27 cellular contexts compared by ENCODE assay signal in genomic region chr10:43599333-43599732, GRCh38.
"Had no signal": no experiment of that assay in that cellular context is flagged by ENCODE, and none has a peak within 500 bp of the region (broad histone marks: within the 10 kb centered on the region; RNA-seq: fewer than 3 reads in every experiment).

No MANE protein-coding gene starts in this region.

- H3K27ac Mint-ChIP-seq: activated CD4-positive, alpha-beta memory T cell treated with anti-CD3 and anti-CD28 coated beads for 36 hours; activated CD4-positive, alpha-beta T cell treated with anti-CD3 and anti-CD28 coated beads, Interleukin-2, amount 10 ng/mL, durations not matched to agents 24 days and 14 days; activated naive CD4-positive, alpha-beta T cell treated with anti-CD3 and anti-CD28 coated beads, Interleukin-2, amount 10 ng/mL, durations not matched to agents 7 days and 5 days; activated naive CD8-positive, alpha-beta T cell treated with anti-CD3 and anti-CD28 coated beads, Interleukin-2, amount 10 ng/mL, durations not matched to agents 7 days and 5 days; activated T-cell treated with anti-CD3 and anti-CD28 coated beads, Interleukin-2, amount 50 U/mL, for 72 hours; activated T-helper 2 cell treated with anti-CD3 and anti-CD28 coated beads, Interferon-gamma antibody, Interleukin-2, Interleukin-4, amounts not matched to agents 10 μg/mL and 5 μg/mL and 100 μg/mL, durations not matched to agents 14 hours and 24 hours and 36 hours; T-helper 17 cell; WTC11 had no signal

- H3K4me3 Mint-ChIP-seq: activated CD4-positive, alpha-beta memory T cell treated with anti-CD3 and anti-CD28 coated beads for 36 hours; activated CD4-positive, alpha-beta T cell treated with anti-CD3 and anti-CD28 coated beads, Interleukin-2, amount 10 ng/mL, durations not matched to agents 24 days and 14 days; activated naive CD4-positive, alpha-beta T cell treated with anti-CD3 and anti-CD28 coated beads, Interleukin-2, amount 10 ng/mL, durations not matched to agents 7 days and 5 days; activated naive CD8-positive, alpha-beta T cell treated with anti-CD3 and anti-CD28 coated beads, Interleukin-2, amount 10 ng/mL, durations not matched to agents 7 days and 5 days; activated T-cell treated with anti-CD3 and anti-CD28 coated beads, Interleukin-2, amount 50 U/mL, for 72 hours; T-helper 17 cell; WTC11 had no signal

- H3K9me3 Mint-ChIP-seq: activated CD4-positive, alpha-beta memory T cell treated with anti-CD3 and anti-CD28 coated beads for 36 hours had no signal

- DNase-seq: activated CD4-positive, alpha-beta memory T cell treated with anti-CD3 and anti-CD28 coated beads for 36 hours; activated CD4-positive, alpha-beta T cell treated with anti-CD3 and anti-CD28 coated beads, Interleukin-2, amount 10 ng/mL, durations not matched to agents 24 days and 14 days; activated CD4-positive, CD25-positive, alpha-beta regulatory T cell treated with anti-CD3 and anti-CD28 coated beads, Interleukin-2, amount 50 U/mL, for 72 hours; activated CD8-positive, alpha-beta memory T cell treated with anti-CD3 and anti-CD28 coated beads for 24 hours; activated gamma-delta T cell treated with Interleukin-2 at 50 U/mL for 16 hours; activated naive CD4-positive, alpha-beta T cell treated with anti-CD3 and anti-CD28 coated beads, Interleukin-2, amount 10 ng/mL, durations not matched to agents 7 days and 5 days; activated naive CD8-positive, alpha-beta T cell treated with anti-CD3 and anti-CD28 coated beads, Interleukin-2, amount 10 ng/mL, durations not matched to agents 7 days and 5 days; activated T-cell treated with anti-CD3 and anti-CD28 coated beads for 4 hours; activated T-cell treated with anti-CD3 and anti-CD28 coated beads, Interleukin-2, amount 50 U/mL, for 72 hours; adrenal gland; anterior cingulate cortex; cerebellar nuclear complex; NCI-H1092; NCI-H1417; NCI-H1694; NCI-H2029; NCI-H2107; NCI-H2171 treated with DMSO at 0.1 percent for 48 hours; NCI-H226; NCI-H526; NCI-H774; PC-3; SHP77; T-helper 17 cell; T-helper 9 cell had no signal

- H3K27me3 Mint-ChIP-seq: activated CD4-positive, alpha-beta memory T cell treated with anti-CD3 and anti-CD28 coated beads for 36 hours; activated naive CD8-positive, alpha-beta T cell treated with anti-CD3 and anti-CD28 coated beads, Interleukin-2, amount 10 ng/mL, durations not matched to agents 7 days and 5 days; T-helper 17 cell had no signal

- H3K4me1 Mint-ChIP-seq: WTC11 had no signal

- ATAC-seq: activated T-cell treated with anti-CD3 and anti-CD28 coated beads, Interleukin-2, amount 50 U/mL, for 72 hours; PC-3; T-helper 17 cell; WTC11 had no signal

- H3K36me3 Mint-ChIP-seq: activated CD4-positive, alpha-beta memory T cell treated with anti-CD3 and anti-CD28 coated beads for 36 hours had no signal
